Comparison of ENCODE assay signal across 10 cellular contexts in genomic region chr1:38578444-38578951, GRCh38.
DNase-seq lines count a peak whose midpoint lies in the region; ATAC-seq, FAIRE-seq and TF ChIP-seq lines count a peak whose summit lies in the region.
"Had no signal": no experiment of that assay in that cellular context is flagged by ENCODE, and none has a peak within 500 bp of the region (broad histone marks: within the 10 kb centered on the region; RNA-seq: fewer than 3 reads in every experiment).

No MANE protein-coding gene starts in this region.

- no peak overlapping the region for H3K18ac ChIP-seq in trophoblast cell (ENCODE audit: low read length)

- H3K4me3 Mint-ChIP-seq in T-helper 1 cell treated with Interleukin-12 subunit alpha and Interleukin-12 subunit beta and Interleukin-4 antibody, amounts not matched to agents 30 μg/mL and 1 μg/mL, for 36 hours: peak overlapping the region; percentile 68
- no peak overlapping the region for H3K4me3 Mint-ChIP-seq in natural killer cell

- H3K79me2 ChIP-seq in endothelial cell of umbilical vein (ENCODE audit: control insufficient read depth, insufficient read depth, low read length) (no peaks in the 10 kb centered on the region), trophoblast cell (ENCODE audit: control insufficient read depth, insufficient read depth, low read length, poor library complexity) (no peaks in the 10 kb centered on the region)

- no peak for DNase-seq in T-helper 1 cell
- peak; percentile 30 for DNase-seq in NCI-H345 (lab: John Stamatoyannopoulos, UW)
- no peak for DNase-seq in endothelial cell of umbilical vein (ENCODE audit: low read depth, low spot score)
- DNase-seq in trophoblast cell: no peak
- DNase-seq in GM20000 (ENCODE audit: low spot score): no peak
- no peak for DNase-seq in natural killer cell
- DNase-seq: body of pancreas had no signal

- H2BK12ac ChIP-seq in trophoblast cell (ENCODE audit: low read length): no peak overlapping the region

- no peak for ATAC-seq in GM18498 (IDR thresholded peaks at IDR 0.05; ENCODE audit: unreplicated experiment)
- ATAC-seq in natural killer cell: no peak
- ATAC-seq: body of pancreas had no signal

- CTCF ChIA-PET in endothelial cell of umbilical vein (lab: Charles Lee): no interaction called here

- peaks cover 6% of the 10 kb centered on the region for H3K4me1 Mint-ChIP-seq in T-helper 1 cell treated with Interleukin-12 subunit alpha and Interleukin-12 subunit beta and Interleukin-4 antibody, amounts not matched to agents 30 μg/mL and 1 μg/mL, for 36 hours (ENCODE audit: low read depth)
- peaks cover 0 to 6% of the 10 kb centered on the region in 2 donors for H3K4me1 Mint-ChIP-seq in natural killer cell

- H3K9me3 Mint-ChIP-seq in T-helper 1 cell treated with Interleukin-12 subunit alpha and Interleukin-12 subunit beta and Interleukin-4 antibody, amounts not matched to agents 30 μg/mL and 1 μg/mL, for 36 hours: peaks cover 4% of the 10 kb centered on the region
- no peaks in the 10 kb centered on the region for H3K9me3 Mint-ChIP-seq in natural killer cell

- peaks cover 9 to 10% of the 10 kb centered on the region in 2 experiments for H3K27me3 ChIP-seq in endothelial cell of umbilical vein (ENCODE audit: control insufficient read depth in 2 of 2, insufficient read depth in 2 of 2, low read length in 2 of 2)
- H3K27me3 ChIP-seq in trophoblast cell (ENCODE audit: insufficient read depth, low read length): peaks cover 25% of the 10 kb centered on the region

- H4K8ac ChIP-seq in trophoblast cell (ENCODE audit: low read depth, low read length): no peak overlapping the region

- no peaks in the 10 kb centered on the region for H3K36me3 ChIP-seq in endothelial cell of umbilical vein (ENCODE audit: control insufficient read depth in 2 of 2, extremely low read depth in 1 of 2, insufficient read depth in 2 of 2, low read length in 2 of 2)
- no peaks in the 10 kb centered on the region for H3K36me3 ChIP-seq in trophoblast cell (ENCODE audit: control insufficient read depth in 1 of 2, insufficient read depth in 2 of 2, low read length in 2 of 2)

- no peak overlapping the region for H4K91ac ChIP-seq in trophoblast cell (ENCODE audit: low read depth, low read length)

- no peak overlapping the region for H2AFZ ChIP-seq in endothelial cell of umbilical vein (ENCODE audit: low read depth, low read length)
- H2AFZ ChIP-seq in trophoblast cell (ENCODE audit: insufficient read depth, low read length, poor library complexity): no peak overlapping the region

- intact Hi-C loops in endothelial cell of umbilical vein (cut with micrococcal nuclease): no loop called here
- intact Hi-C loops in natural killer cell (cut with micrococcal nuclease): no loop called here

- no CpG with 5 or more reads among the region's 52 CpGs for WGBS in trophoblast cell (ENCODE audit: extremely low coverage, insufficient coverage, insufficient read length)

- H3K4me1 ChIP-seq in endothelial cell of umbilical vein (ENCODE audit: control insufficient read depth, extremely low read depth, insufficient read depth, low read length): no peaks in the 10 kb centered on the region
- H3K4me1 ChIP-seq in trophoblast cell (ENCODE audit: control insufficient read depth in 1 of 2, insufficient read depth in 2 of 2, low read length in 2 of 2): peaks cover 0 to 4% of the 10 kb centered on the region in 2 experiments

- H3K23ac ChIP-seq in trophoblast cell (ENCODE audit: low read length): no peak overlapping the region

- no peaks in the 10 kb centered on the region for H4K20me1 ChIP-seq in endothelial cell of umbilical vein (replicated peaks; ENCODE audit: control insufficient read depth, extremely low read depth, insufficient read depth, low read length)

- TF ChIP-seq POLR2A in endothelial cell of umbilical vein (IDR thresholded peaks at IDR 0.05; ENCODE audit: low read depth, low read length): no peak

- H2AK5ac ChIP-seq in trophoblast cell (ENCODE audit: low read length): no peak overlapping the region

- no peaks in the 10 kb centered on the region for H3K79me1 ChIP-seq in trophoblast cell (ENCODE audit: low read length)

- no peak overlapping the region for H2BK120ac ChIP-seq in trophoblast cell (ENCODE audit: insufficient read depth, low read length, poor library complexity)

- H2BK5ac ChIP-seq in trophoblast cell (ENCODE audit: low read depth, low read length, poor library complexity): no peak overlapping the region

- no peak overlapping the region for H3K4me2 ChIP-seq in endothelial cell of umbilical vein (ENCODE audit: insufficient read depth, low read length)
- peak overlapping the region; percentile 59 for H3K4me2 ChIP-seq in trophoblast cell (ENCODE audit: low read length)

- no peak overlapping the region for H3K14ac ChIP-seq in trophoblast cell (ENCODE audit: low read length)

- peaks cover 3% of the 10 kb centered on the region for H3K36me3 Mint-ChIP-seq in T-helper 1 cell treated with Interleukin-12 subunit alpha and Interleukin-12 subunit beta and Interleukin-4 antibody, amounts not matched to agents 30 μg/mL and 1 μg/mL, for 36 hours (ENCODE audit: low read depth)
- no peaks in the 10 kb centered on the region for H3K36me3 Mint-ChIP-seq in natural killer cell

- H3K27ac ChIP-seq in endothelial cell of umbilical vein (ENCODE audit: insufficient read depth, low read depth, low read length): no peak overlapping the region
- H3K27ac ChIP-seq in trophoblast cell (ENCODE audit: low read depth, low read length): no peak overlapping the region
- H3K27ac ChIP-seq: body of pancreas had no signal

- H3K27me3 Mint-ChIP-seq in T-helper 1 cell treated with Interleukin-12 subunit alpha and Interleukin-12 subunit beta and Interleukin-4 antibody, amounts not matched to agents 30 μg/mL and 1 μg/mL, for 36 hours (ENCODE audit: low read depth): peaks cover 61% of the 10 kb centered on the region
- H3K27me3 Mint-ChIP-seq in natural killer cell (ENCODE audit: low read depth in 2 of 2): peaks cover 43 to 47% of the 10 kb centered on the region in 2 donors

- H4K12ac ChIP-seq in trophoblast cell (ENCODE audit: low read depth, low read length): no peak overlapping the region

- FAIRE-seq in endothelial cell of umbilical vein (lab: Jason Lieb, UNC): no peak
- FAIRE-seq: GM12891 had no signal

- dilution Hi-C loops in endothelial cell of umbilical vein (cut with MboI; ENCODE audit: extremely low pct_ligation_motif_present, low sequenced_read_pairs): no loop called here

- no TSS peak for BruUV-seq in endothelial cell of umbilical vein (replicated peaks; lab: Mats Ljungman, UMichigan)

- H3K9me3 ChIP-seq in endothelial cell of umbilical vein (replicated peaks; ENCODE audit: control insufficient read depth, insufficient read depth, low read length): no peaks in the 10 kb centered on the region
- H3K9me3 ChIP-seq in trophoblast cell (ENCODE audit: insufficient read depth, low read depth, low read length): no peaks in the 10 kb centered on the region
- H3K9me3 ChIP-seq: body of pancreas had no signal

- H3K9ac ChIP-seq in endothelial cell of umbilical vein (replicated peaks; ENCODE audit: extremely low read depth, insufficient read depth, low read length): no peak overlapping the region
- H3K9ac ChIP-seq in trophoblast cell (ENCODE audit: low read length): no peak overlapping the region

- no peak for TF ChIP-seq CTCF in endothelial cell of umbilical vein (IDR thresholded peaks at IDR 0.05; ENCODE audit: extremely low read depth in 1 of 2, insufficient read depth in 1 of 2, low read depth in 1 of 2, low read length in 2 of 2)
- TF ChIP-seq CTCF in GM20000 (IDR thresholded peaks at IDR 0.05; ENCODE audit: extremely low read depth, missing control alignments): no peak
- TF ChIP-seq CTCF in natural killer cell (IDR thresholded peaks at IDR 0.05): no peak

- no peak overlapping the region for H3K4me3 ChIP-seq in endothelial cell of umbilical vein (replicated peaks in 1 of 3; ENCODE audit: insufficient read depth in 1 of 3, low read depth in 1 of 3, low read length in 3 of 3)
- H3K4me3 ChIP-seq in trophoblast cell (ENCODE audit: low read depth, low read length): no peak overlapping the region
- H3K4me3 ChIP-seq: body of pancreas had no signal

- H3K27ac Mint-ChIP-seq in T-helper 1 cell treated with Interleukin-12 subunit alpha and Interleukin-12 subunit beta and Interleukin-4 antibody, amounts not matched to agents 30 μg/mL and 1 μg/mL, for 36 hours: no peak overlapping the region
- no peak overlapping the region for H3K27ac Mint-ChIP-seq in natural killer cell

- no peaks in the 10 kb centered on the region for H3K9me1 ChIP-seq in endothelial cell of umbilical vein (replicated peaks; ENCODE audit: control insufficient read depth, extremely low read depth, insufficient read depth, low read length)

- no peak overlapping the region for H3K4ac ChIP-seq in trophoblast cell (ENCODE audit: low read depth, low read length)

- POLR2A ChIA-PET in endothelial cell of umbilical vein (lab: Charles Lee): no interaction called here

TF ChIP-seq in endothelial cell of umbilical vein, 7 proteins besides CTCF, POLR2A, EP300 and RAD21:
- no peak for TF ChIP-seq JUN (IDR thresholded peaks at IDR 0.05; ENCODE audit: borderline replicate concordance, insufficient read depth, insufficient read length, low read depth)
- TF ChIP-seq EZH2 (IDR thresholded peaks at IDR 0.05; ENCODE audit: borderline replicate concordance, low read depth, low read length, severe bottlenecking): peak; percentile 24
- TF ChIP-seq FOS (IDR thresholded peaks at IDR 0.05; ENCODE audit: borderline replicate concordance, insufficient read depth, low read length): no peak
- no peak for TF ChIP-seq GATA2 (IDR thresholded peaks at IDR 0.05; ENCODE audit: insufficient read depth, insufficient read length, low read depth, low read length)
- no peak for TF ChIP-seq MAX (IDR thresholded peaks at IDR 0.05; ENCODE audit: insufficient read depth, insufficient read length)
